In genomic region chr11:75802913-75803820, GRCh38 we compare ENCODE assay signal across 8 cellular contexts. TPM values are rescaled to one million over a fixed set of nuclear protein-coding genes. Genes with fewer than 3 reads are reported as not detected.
DNase-seq lines count a peak whose midpoint lies in the region; ATAC-seq and TF ChIP-seq lines count a peak whose summit lies in the region.

No MANE protein-coding gene starts in this region.

- no peak overlapping the region for H3K4me3 ChIP-seq in GM12864 (ENCODE audit: low read depth, low read length)

- H3K36me3 Mint-ChIP-seq in central memory CD8-positive, alpha-beta T cell (ENCODE audit: insufficient read depth) = peaks cover 1% of the 10 kb centered on the region

- no peak overlapping the region for H3K27ac Mint-ChIP-seq in central memory CD8-positive, alpha-beta T cell (ENCODE audit: low read depth)

- H3K4me1 Mint-ChIP-seq in central memory CD8-positive, alpha-beta T cell = peaks cover 12% of the 10 kb centered on the region

- peak; percentile 63 for ATAC-seq in HG02759 (IDR thresholded peaks at IDR 0.05; ENCODE audit: unreplicated experiment)
- ATAC-seq in central memory CD8-positive, alpha-beta T cell (replicated peaks; ENCODE audit: extremely low read depth, poor library complexity, severe bottlenecking) = peak; percentile 58
- peak; percentile 92 for ATAC-seq in left colon

- TF ChIP-seq CTCF in GM12864 (IDR thresholded peaks at IDR 0.05; ENCODE audit: low read depth, low read length, missing control alignments) = peak; percentile 96

- H3K4me3 Mint-ChIP-seq in central memory CD8-positive, alpha-beta T cell = no peak overlapping the region

- no peaks in the 10 kb centered on the region for H3K27me3 Mint-ChIP-seq in central memory CD8-positive, alpha-beta T cell

- DNase-seq in GM12864 (ENCODE audit: low read depth) (no peak), NCI-H2227 treated with DMSO at 0.1 percent for 48 hours (lab: John Stamatoyannopoulos, UW) (peak; percentile 65), left colon (peak; percentile 46 to 81), OCI-M2 (lab: John Stamatoyannopoulos, UW; ENCODE audit: unreplicated experiment) (no peak)
- peak; percentile 74 for DNase-seq in activated CD4-positive, CD25-positive, alpha-beta regulatory T cell treated with anti-CD3 and anti-CD28 coated beads, Interleukin-2, amount 50 U/mL, for 72 hours
- DNase-seq in central memory CD8-positive, alpha-beta T cell (ENCODE audit: low spot score in 2 of 2) = peak; percentile 56 to 70
- DNase-seq in stimulated activated CD4-positive, alpha-beta T cell treated with anti-CD3 and anti-CD28 coated beads, Interleukin-4, amount 100 ng/mL, for 24 hours = peak; percentile 74

- intact Hi-C loops in left colon (cut with DNase I, micrococcal nuclease) = loop anchor here (2.0 to 10.0 kb wide), 3 partner anchors 64 to 352 kb away; no protein-coding TSS in a partner anchor

- no peaks in the 10 kb centered on the region for H3K9me3 Mint-ChIP-seq in central memory CD8-positive, alpha-beta T cell

RNA-seq across cellular contexts. Expression of gene UVRAG, which starts 11.8 kb away (rescaled TPM):
- 10 to 100 TPM; 15.9 to 22.4 TPM for total RNA-seq in left colon

RNA-seq across cellular contexts. Expression of gene DGAT2, which starts 34.6 kb away (rescaled TPM):
- total RNA-seq in left colon = 1 to 10 TPM; 1.7 to 3.3 TPM

Comparison
In these comparisons a context has a peak if more than half of its experiments do, and no peak if none do; other contexts are left out.
1. DNase-seq: peak in NCI-H2227 treated with DMSO at 0.1 percent for 48 hours (single experiment), activated CD4-positive, CD25-positive, alpha-beta regulatory T cell treated with anti-CD3 and anti-CD28 coated beads, Interleukin-2, amount 50 U/mL, for 72 hours (single experiment), central memory CD8-positive, alpha-beta T cell (2 of 2), left colon (2 of 2) and stimulated activated CD4-positive, alpha-beta T cell treated with anti-CD3 and anti-CD28 coated beads, Interleukin-4, amount 100 ng/mL, for 24 hours (single experiment); none in GM12864 (single experiment) and OCI-M2 (single experiment).
2. Peak in every context shown above with its lines, with median percentiles within 50 percentile points of each other: ATAC-seq.